In genomic region chr1:117146570-117147340, GRCh38 we compare ENCODE assay signal across 11 cellular contexts. TPM values are rescaled to one million over a fixed set of nuclear protein-coding genes. Genes with fewer than 3 reads are reported as not detected.
DNase-seq lines count a peak whose midpoint lies in the region; ATAC-seq and TF ChIP-seq lines count a peak whose summit lies in the region.
"Had no signal": no experiment of that assay in that cellular context is flagged by ENCODE, and none has a peak within 500 bp of the region (broad histone marks: within the 10 kb centered on the region; RNA-seq: fewer than 3 reads in every experiment).

No MANE protein-coding gene starts in this region.

- H3K4me1 Mint-ChIP-seq in glutamatergic neuron (ENCODE audit: low read depth, unreplicated experiment), result peaks cover 11% of the 10 kb centered on the region
- H3K4me1 Mint-ChIP-seq in stimulated activated effector memory CD8-positive, alpha-beta T cell treated with anti-CD3 and anti-CD28 coated beads, Interleukin-12 subunit alpha, Interleukin-12 subunit beta, amount 100 ng/mL, for 72 hours, result no peaks in the 10 kb centered on the region

- no peak overlapping the region for H3K27ac Mint-ChIP-seq in glutamatergic neuron (ENCODE audit: unreplicated experiment)
- H3K27ac Mint-ChIP-seq in stimulated activated effector memory CD8-positive, alpha-beta T cell treated with anti-CD3 and anti-CD28 coated beads, Interleukin-12 subunit alpha, Interleukin-12 subunit beta, amount 100 ng/mL, for 72 hours, result no peak overlapping the region
- H3K27ac Mint-ChIP-seq: T-helper 1 cell treated with Interleukin-12 subunit alpha and Interleukin-12 subunit beta and Interleukin-4 antibody, amounts not matched to agents 30 μg/mL and 1 μg/mL, for 36 hours had no signal

- H3K9me3 Mint-ChIP-seq in glutamatergic neuron (ENCODE audit: unreplicated experiment), result peaks cover 2% of the 10 kb centered on the region
- H3K9me3 Mint-ChIP-seq in stimulated activated effector memory CD8-positive, alpha-beta T cell treated with anti-CD3 and anti-CD28 coated beads, Interleukin-12 subunit alpha, Interleukin-12 subunit beta, amount 100 ng/mL, for 72 hours, result no peaks in the 10 kb centered on the region

- peak; percentile 89 for DNase-seq in AG04449 (ENCODE audit: low read depth, low spot score)
- peak; percentile 28 for DNase-seq in HT-29 (ENCODE audit: low spot score)
- peak; percentile 74 for DNase-seq in amniotic stem cell (lab: John Stamatoyannopoulos, UW)
- peak; percentile 67 for DNase-seq in hepatic stellate cell (ENCODE audit: low spot score)
- DNase-seq in glutamatergic neuron, result no peak
- DNase-seq in GM10266 (ENCODE audit: extremely low spot score), result no peak
- DNase-seq in stimulated activated effector memory CD8-positive, alpha-beta T cell treated with anti-CD3 and anti-CD28 coated beads, Interleukin-12 subunit alpha, Interleukin-12 subunit beta, amount 100 ng/mL, for 72 hours (ENCODE audit: low spot score in 2 of 2), result no peak
- DNase-seq: central memory CD4-positive, alpha-beta T cell; DND-41 had no signal

- no peak overlapping the region for H3K4me3 ChIP-seq in AG04449 (ENCODE audit: low read depth, low read length)

- H3K36me3 Mint-ChIP-seq in glutamatergic neuron (ENCODE audit: unreplicated experiment), result no peaks in the 10 kb centered on the region
- H3K36me3 Mint-ChIP-seq in stimulated activated effector memory CD8-positive, alpha-beta T cell treated with anti-CD3 and anti-CD28 coated beads, Interleukin-12 subunit alpha, Interleukin-12 subunit beta, amount 100 ng/mL, for 72 hours, result no peaks in the 10 kb centered on the region

- peaks cover 2% of the 10 kb centered on the region for H3K27me3 Mint-ChIP-seq in glutamatergic neuron (ENCODE audit: unreplicated experiment)

- POLR2A ChIA-PET in AG04449 (lab: Yijun Ruan, JAX), result interaction anchor here (0.6 kb wide), 1 partner anchor 8 kb away, joined by 3 read pairs; no protein-coding TSS in a partner anchor

- no peak for ATAC-seq in GM18502 (IDR thresholded peaks at IDR 0.05; ENCODE audit: poor library complexity, unreplicated experiment)
- no peak for ATAC-seq in stimulated activated effector memory CD8-positive, alpha-beta T cell treated with anti-CD3 and anti-CD28 coated beads, Interleukin-12 subunit alpha, Interleukin-12 subunit beta, amount 100 ng/mL, for 72 hours

- CTCF ChIA-PET in AG04449 (lab: Yijun Ruan, JAX), result interaction anchor here (0.7 to 6.3 kb wide), 4 partner anchors 19 to 138 kb away, joined by 3 to 37 read pairs (median 7); no protein-coding TSS in a partner anchor

- no peak for TF ChIP-seq CTCF in AG04449 (IDR thresholded peaks at IDR 0.05; ENCODE audit: insufficient read depth, low read length, missing control alignments)
- no peak for TF ChIP-seq CTCF in glutamatergic neuron (IDR thresholded peaks at IDR 0.05; ENCODE audit: partially characterized antibody, unreplicated experiment)
- no peak for TF ChIP-seq CTCF in GM10266 (IDR thresholded peaks at IDR 0.05; ENCODE audit: control insufficient read depth, insufficient read depth, low read depth, missing control alignments)

- H3K4me3 Mint-ChIP-seq in glutamatergic neuron (ENCODE audit: unreplicated experiment), result no peak overlapping the region
- no peak overlapping the region for H3K4me3 Mint-ChIP-seq in stimulated activated effector memory CD8-positive, alpha-beta T cell treated with anti-CD3 and anti-CD28 coated beads, Interleukin-12 subunit alpha, Interleukin-12 subunit beta, amount 100 ng/mL, for 72 hours
- H3K4me3 Mint-ChIP-seq: T-helper 1 cell treated with Interleukin-12 subunit alpha and Interleukin-12 subunit beta and Interleukin-4 antibody, amounts not matched to agents 30 μg/mL and 1 μg/mL, for 36 hours had no signal

RNA-seq across cellular contexts. Expression of gene TRIM45, which starts 25.2 kb away (rescaled TPM):
- total RNA-seq in HT-29 (2014; rRNA removed; shearing (Covaris generic)), result 0.94 and 1.5 TPM in 2 replicates
- total RNA-seq in glutamatergic neuron (ENCODE audit: unreplicated experiment), result 6.7 TPM

Comparison
In these comparisons a context has a peak if more than half of its experiments do, and no peak if none do; other contexts are left out.
1. DNase-seq: peak in AG04449 (single experiment), HT-29 (single experiment), amniotic stem cell (single experiment) and hepatic stellate cell (single experiment); none in glutamatergic neuron (single experiment), GM10266 (single experiment) and stimulated activated effector memory CD8-positive, alpha-beta T cell treated with anti-CD3 and anti-CD28 coated beads, Interleukin-12 subunit alpha, Interleukin-12 subunit beta, amount 100 ng/mL, for 72 hours (0 of 2).